ENCODE assay signal across 1 cellular context in the genomic region with DNA sequence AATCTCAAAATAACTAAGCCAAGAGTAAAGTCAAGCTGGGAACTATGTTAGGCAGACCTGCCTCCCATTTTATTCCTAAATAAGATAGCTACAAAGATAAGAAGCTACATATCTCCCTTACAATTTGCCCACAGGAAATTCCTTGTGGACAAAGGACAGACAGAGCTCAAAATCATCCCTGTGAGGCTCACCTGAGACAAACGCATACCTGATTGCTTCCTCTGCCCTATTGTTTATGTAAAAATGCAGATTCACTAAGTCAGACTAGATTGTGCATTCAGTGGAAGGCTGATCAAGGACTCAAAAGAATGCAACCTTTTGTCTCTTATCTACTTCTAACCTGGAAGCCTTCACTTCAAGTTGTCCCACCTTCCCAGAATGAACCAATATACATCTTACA. TPM values are rescaled to one million over a fixed set of nuclear protein-coding genes. Genes with fewer than 3 reads are reported as not detected.
"Had no signal": no experiment of that assay in that cellular context is flagged by ENCODE, and none has a peak within 500 bp of the region (broad histone marks: within the 10 kb centered on the region; RNA-seq: fewer than 3 reads in every experiment).

No MANE protein-coding gene starts in this region.

RNA-seq across cellular contexts. Expression of gene SPP1, which starts 56.2 kb away (rescaled TPM):
- polyA plus RNA-seq: IgD-negative memory B cell had no signal
